Comparison of ENCODE assay signal across 1 cellular context in the genomic region with DNA sequence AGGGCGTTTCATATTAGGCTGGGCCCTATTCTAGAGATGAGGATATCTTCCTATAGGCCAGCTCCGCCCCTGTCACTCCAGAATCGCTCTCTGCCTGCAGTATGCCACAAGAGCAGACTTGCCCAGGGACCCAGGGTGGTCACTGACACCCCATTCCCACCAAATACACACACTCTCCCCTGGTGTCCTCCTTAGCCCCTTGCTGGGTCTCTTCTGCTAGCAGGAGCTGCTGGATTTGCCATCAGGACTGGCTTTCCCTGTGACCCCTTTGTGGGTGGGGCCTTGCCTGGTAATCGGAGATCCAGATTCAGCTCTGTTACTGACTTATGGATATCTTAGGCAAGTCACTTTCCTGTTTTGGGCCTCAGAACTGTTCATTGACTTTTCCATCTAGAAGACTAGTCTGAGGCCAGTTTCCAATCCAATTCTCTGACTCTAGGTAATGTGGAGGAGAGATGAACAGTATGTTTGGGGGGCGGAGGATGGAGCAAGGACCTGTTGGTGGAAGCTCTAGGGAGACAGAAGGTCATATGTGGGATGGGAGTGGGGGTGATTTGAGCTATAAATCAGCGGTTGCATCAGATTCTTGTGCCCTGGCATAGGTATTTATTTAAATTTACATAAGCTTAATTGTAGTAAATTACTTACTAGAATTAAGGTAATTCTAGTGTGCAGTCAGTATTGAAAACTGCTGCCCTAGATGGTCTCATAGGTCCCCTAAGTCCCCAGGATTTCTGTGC.
TF ChIP-seq lines count a peak whose summit lies in the region.

No MANE protein-coding gene starts in this region.

TF ChIP-seq in SK-N-SH, 30 proteins besides CTCF, POLR2A, EP300 and RAD21:
- TF ChIP-seq USF1 (IDR thresholded peaks at IDR 0.05; ENCODE audit: borderline replicate concordance, low read depth) (no peak), FOXM1 (IDR thresholded peaks at IDR 0.05; ENCODE audit: low read depth) (no peak), TAF1 (IDR thresholded peaks at IDR 0.05; ENCODE audit: borderline replicate concordance, low read depth, low read length) (no peak), RCOR1 (IDR thresholded peaks at IDR 0.05; ENCODE audit: low read length) (no peak)
- TF ChIP-seq, protein P1, sequence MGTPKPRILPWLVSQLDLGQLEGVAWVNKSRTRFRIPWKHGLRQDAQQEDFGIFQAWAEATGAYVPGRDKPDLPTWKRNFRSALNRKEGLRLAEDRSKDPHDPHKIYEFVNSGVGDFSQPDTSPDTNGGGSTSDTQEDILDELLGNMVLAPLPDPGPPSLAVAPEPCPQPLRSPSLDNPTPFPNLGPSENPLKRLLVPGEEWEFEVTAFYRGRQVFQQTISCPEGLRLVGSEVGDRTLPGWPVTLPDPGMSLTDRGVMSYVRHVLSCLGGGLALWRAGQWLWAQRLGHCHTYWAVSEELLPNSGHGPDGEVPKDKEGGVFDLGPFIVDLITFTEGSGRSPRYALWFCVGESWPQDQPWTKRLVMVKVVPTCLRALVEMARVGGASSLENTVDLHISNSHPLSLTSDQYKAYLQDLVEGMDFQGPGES (IDR thresholded peaks at IDR 0.05; ENCODE audit: low read depth, low read length): no peak
- TF ChIP-seq, protein P2, sequence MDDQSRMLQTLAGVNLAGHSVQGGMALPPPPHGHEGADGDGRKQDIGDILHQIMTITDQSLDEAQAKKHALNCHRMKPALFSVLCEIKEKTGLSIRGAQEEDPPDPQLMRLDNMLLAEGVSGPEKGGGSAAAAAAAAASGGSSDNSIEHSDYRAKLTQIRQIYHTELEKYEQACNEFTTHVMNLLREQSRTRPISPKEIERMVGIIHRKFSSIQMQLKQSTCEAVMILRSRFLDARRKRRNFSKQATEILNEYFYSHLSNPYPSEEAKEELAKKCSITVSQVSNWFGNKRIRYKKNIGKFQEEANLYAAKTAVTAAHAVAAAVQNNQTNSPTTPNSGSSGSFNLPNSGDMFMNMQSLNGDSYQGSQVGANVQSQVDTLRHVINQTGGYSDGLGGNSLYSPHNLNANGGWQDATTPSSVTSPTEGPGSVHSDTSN (IDR thresholded peaks at IDR 0.05): no peak
- TF ChIP-seq, protein P3, sequence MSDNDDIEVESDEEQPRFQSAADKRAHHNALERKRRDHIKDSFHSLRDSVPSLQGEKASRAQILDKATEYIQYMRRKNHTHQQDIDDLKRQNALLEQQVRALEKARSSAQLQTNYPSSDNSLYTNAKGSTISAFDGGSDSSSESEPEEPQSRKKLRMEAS (IDR thresholded peaks at IDR 0.05; ENCODE audit: low read depth): no peak
